ENCODE assay signal across 1 cellular context in the genomic region with DNA sequence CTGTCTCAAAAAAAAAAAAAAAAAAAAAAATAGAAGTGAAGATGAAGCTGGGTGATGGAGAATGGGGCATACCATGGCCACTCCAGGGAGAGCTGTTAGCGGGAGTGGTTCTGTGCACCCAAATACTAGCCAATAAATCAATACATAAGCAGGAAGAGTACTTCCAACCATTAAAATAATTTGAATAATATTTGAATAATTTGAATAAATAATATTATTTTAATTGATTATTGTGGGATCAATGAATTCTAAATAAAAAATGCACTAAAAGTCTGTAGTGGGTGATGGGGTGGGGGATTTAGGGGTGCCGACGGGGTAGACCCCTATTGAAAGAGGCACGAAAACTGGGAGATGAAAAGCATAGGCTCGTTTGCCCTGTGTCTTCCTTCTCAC.
TF ChIP-seq lines count a peak whose summit lies in the region.

No MANE protein-coding gene starts in this region.

TF ChIP-seq in H1, 55 proteins besides CTCF, POLR2A, EP300 and RAD21:
- TF ChIP-seq CHD2 (IDR thresholded peaks at IDR 0.05; ENCODE audit: low read length) (no peak), TAF7 (optimal IDR thresholded peaks at IDR 0.05; ENCODE audit: borderline replicate concordance, low read depth, low read length) (no peak), RBBP5 (IDR thresholded peaks at IDR 0.05; ENCODE audit: borderline replicate concordance, low read depth, low read length) (no peak), CREB1 (IDR thresholded peaks at IDR 0.05) (no peak), TEAD4 (IDR thresholded peaks at IDR 0.05; ENCODE audit: low read depth, low read length) (no peak), KDM1A (IDR thresholded peaks at IDR 0.05; ENCODE audit: borderline replicate concordance, low read length) (no peak), HDAC2 (IDR thresholded peaks at IDR 0.05; ENCODE audit: borderline replicate concordance in 1 of 2, low read depth in 2 of 2, low read length in 2 of 2) (no peak), CHD1 (IDR thresholded peaks at IDR 0.05; ENCODE audit: low read depth, low read length) (no peak), PHF8 (conservative IDR thresholded peaks at IDR 0.05; ENCODE audit: low read depth, low read length) (no peak)
- TF ChIP-seq, protein P1, sequence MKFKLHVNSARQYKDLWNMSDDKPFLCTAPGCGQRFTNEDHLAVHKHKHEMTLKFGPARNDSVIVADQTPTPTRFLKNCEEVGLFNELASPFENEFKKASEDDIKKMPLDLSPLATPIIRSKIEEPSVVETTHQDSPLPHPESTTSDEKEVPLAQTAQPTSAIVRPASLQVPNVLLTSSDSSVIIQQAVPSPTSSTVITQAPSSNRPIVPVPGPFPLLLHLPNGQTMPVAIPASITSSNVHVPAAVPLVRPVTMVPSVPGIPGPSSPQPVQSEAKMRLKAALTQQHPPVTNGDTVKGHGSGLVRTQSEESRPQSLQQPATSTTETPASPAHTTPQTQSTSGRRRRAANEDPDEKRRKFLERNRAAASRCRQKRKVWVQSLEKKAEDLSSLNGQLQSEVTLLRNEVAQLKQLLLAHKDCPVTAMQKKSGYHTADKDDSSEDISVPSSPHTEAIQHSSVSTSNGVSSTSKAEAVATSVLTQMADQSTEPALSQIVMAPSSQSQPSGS (IDR thresholded peaks at IDR 0.05; ENCODE audit: low read length) = no peak
- TF ChIP-seq, protein P2, sequence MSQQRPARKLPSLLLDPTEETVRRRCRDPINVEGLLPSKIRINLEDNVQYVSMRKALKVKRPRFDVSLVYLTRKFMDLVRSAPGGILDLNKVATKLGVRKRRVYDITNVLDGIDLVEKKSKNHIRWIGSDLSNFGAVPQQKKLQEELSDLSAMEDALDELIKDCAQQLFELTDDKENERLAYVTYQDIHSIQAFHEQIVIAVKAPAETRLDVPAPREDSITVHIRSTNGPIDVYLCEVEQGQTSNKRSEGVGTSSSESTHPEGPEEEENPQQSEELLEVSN (IDR thresholded peaks at IDR 0.05) = no peak
